In genomic region chr19:33430674-33431277, GRCh38 we compare ENCODE assay signal across 8 cellular contexts. TPM values are rescaled to one million over a fixed set of nuclear protein-coding genes. Genes with fewer than 3 reads are reported as not detected.
DNase-seq lines count a peak whose midpoint lies in the region; ATAC-seq and TF ChIP-seq lines count a peak whose summit lies in the region.

No MANE protein-coding gene starts in this region.

- no peaks in the 10 kb centered on the region for H3K9me3 Mint-ChIP-seq in activated naive CD8-positive, alpha-beta T cell (ENCODE audit: low read depth)

- ATAC-seq in SK-N-SH treated with all-trans-retinoic acid at 6 μM for 48 hours = peak; percentile 92
- ATAC-seq in Right ventricle myocardium superior (ENCODE audit: poor library complexity) = peak; percentile 89
- no peak for ATAC-seq in HG02623 (IDR thresholded peaks at IDR 0.05; ENCODE audit: unreplicated experiment)
- no peak for ATAC-seq in GM18861 (IDR thresholded peaks at IDR 0.05; ENCODE audit: unreplicated experiment)

- peak overlapping the region; percentile 47 for H3K4me3 Mint-ChIP-seq in activated naive CD8-positive, alpha-beta T cell

- peaks cover 8% of the 10 kb centered on the region for H3K4me1 Mint-ChIP-seq in activated naive CD8-positive, alpha-beta T cell (ENCODE audit: low read depth)

- H3K27ac Mint-ChIP-seq in activated naive CD8-positive, alpha-beta T cell = peak overlapping the region; percentile 3

- intact Hi-C loops in Right ventricle myocardium superior (cut with DNase I) = loop anchor here (2.0 to 5.0 kb wide), 2 partner anchors 340 to 667 kb away; no protein-coding TSS in a partner anchor

- H3K4me3 ChIP-seq in NB4 (ENCODE audit: low read depth, low read length) = no peak overlapping the region

- peak; percentile 84 for TF ChIP-seq CTCF in GM12874 (IDR thresholded peaks at IDR 0.05; ENCODE audit: insufficient read depth, low read depth, low read length)
- peak; percentile 78 for TF ChIP-seq CTCF in NB4 (IDR thresholded peaks at IDR 0.05; ENCODE audit: low read depth, low read length)

- TF ChIP-seq POLR2A in NB4 (IDR thresholded peaks at IDR 0.05; ENCODE audit: extremely low read depth, insufficient read length) = no peak

- DNase-seq in NB4 (ENCODE audit: low read depth) (peak; percentile 63), Right ventricle myocardium superior (peak; percentile 77), putamen (ENCODE audit: low spot score) (peak; percentile 49)

- H3K36me3 Mint-ChIP-seq in activated naive CD8-positive, alpha-beta T cell = no peaks in the 10 kb centered on the region

- H3K27me3 Mint-ChIP-seq in activated naive CD8-positive, alpha-beta T cell = no peaks in the 10 kb centered on the region

TF ChIP-seq in SK-N-SH treated with all-trans-retinoic acid at 6 μM for 48 hours, 23 proteins besides CTCF, POLR2A, EP300 and RAD21:
- TF ChIP-seq ZFP3 (CRISPR knock-in tag; IDR thresholded peaks at IDR 0.05) (peak; percentile 65), POU6F1 (CRISPR knock-in tag; IDR thresholded peaks at IDR 0.05; ENCODE audit: borderline replicate concordance, low read depth) (no peak)
- TF ChIP-seq, protein P1, sequence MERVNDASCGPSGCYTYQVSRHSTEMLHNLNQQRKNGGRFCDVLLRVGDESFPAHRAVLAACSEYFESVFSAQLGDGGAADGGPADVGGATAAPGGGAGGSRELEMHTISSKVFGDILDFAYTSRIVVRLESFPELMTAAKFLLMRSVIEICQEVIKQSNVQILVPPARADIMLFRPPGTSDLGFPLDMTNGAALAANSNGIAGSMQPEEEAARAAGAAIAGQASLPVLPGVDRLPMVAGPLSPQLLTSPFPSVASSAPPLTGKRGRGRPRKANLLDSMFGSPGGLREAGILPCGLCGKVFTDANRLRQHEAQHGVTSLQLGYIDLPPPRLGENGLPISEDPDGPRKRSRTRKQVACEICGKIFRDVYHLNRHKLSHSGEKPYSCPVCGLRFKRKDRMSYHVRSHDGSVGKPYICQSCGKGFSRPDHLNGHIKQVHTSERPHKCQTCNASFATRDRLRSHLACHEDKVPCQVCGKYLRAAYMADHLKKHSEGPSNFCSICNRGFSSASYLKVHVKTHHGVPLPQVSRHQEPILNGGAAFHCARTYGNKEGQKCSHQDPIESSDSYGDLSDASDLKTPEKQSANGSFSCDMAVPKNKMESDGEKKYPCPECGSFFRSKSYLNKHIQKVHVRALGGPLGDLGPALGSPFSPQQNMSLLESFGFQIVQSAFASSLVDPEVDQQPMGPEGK (CRISPR knock-in tag; IDR thresholded peaks at IDR 0.05; ENCODE audit: borderline replicate concordance) = no peak

RNA-seq across cellular contexts. Expression of gene CEBPG, which starts 57.3 kb away (rescaled TPM):
- total RNA-seq in Right ventricle myocardium superior = 16.1 TPM

Comparison
In these comparisons a context has a peak if more than half of its experiments do, and no peak if none do; other contexts are left out.
1. ATAC-seq: peak in SK-N-SH treated with all-trans-retinoic acid at 6 μM for 48 hours (single experiment) and Right ventricle myocardium superior (single experiment); none in HG02623 (single experiment) and GM18861 (single experiment).
2. Peak in every context shown above with its lines, with median percentiles within 50 percentile points of each other: DNase-seq.